Comparison of ENCODE assay signal across 30 cellular contexts in the genomic region with DNA sequence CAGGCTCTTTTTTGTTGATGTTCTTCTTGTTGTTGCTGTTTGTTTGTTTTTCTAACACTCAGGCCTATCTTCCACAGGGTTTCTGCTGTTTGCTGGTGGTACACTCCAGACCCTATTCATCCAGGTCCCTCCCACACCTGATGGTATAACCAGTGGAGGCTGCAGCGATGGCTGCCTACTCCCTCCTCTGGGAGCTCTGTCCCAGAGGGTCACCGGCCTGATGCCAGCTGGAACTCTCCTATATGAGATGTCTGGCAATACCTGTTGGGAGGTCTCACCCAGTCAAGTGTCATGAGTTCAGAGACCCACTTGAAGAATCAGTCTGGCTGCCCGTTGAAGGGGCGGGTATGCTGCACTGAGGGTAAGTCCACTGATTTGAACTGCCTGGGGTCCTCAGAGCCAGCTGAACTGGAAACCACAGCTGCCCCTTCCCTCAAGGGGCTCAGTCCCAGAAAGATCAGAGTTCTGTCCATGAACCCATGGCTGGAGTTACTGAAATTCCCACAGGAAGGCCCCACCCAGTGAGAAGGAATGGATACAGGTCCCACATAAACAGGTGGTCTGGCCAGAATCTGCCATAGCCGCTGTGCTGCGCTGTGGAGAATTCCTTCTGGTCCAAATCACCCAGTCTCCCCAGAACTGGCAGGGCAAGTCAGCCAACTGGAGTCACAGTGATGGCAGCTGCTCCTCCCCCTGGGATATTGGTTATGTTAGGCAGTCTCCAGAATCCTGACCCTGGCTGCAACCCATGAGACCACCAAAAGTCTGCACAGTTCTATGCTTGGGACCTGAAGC.
"Had no signal": no experiment of that assay in that cellular context is flagged by ENCODE, and none has a peak within 500 bp of the region (broad histone marks: within the 10 kb centered on the region; RNA-seq: fewer than 3 reads in every experiment).

No MANE protein-coding gene starts in this region.

- FAIRE-seq: bronchial epithelial cell had no signal

- H3K27ac Mint-ChIP-seq: activated CD4-positive, alpha-beta T cell treated with anti-CD3 and anti-CD28 coated beads, Interleukin-2, amount 10 ng/mL, durations not matched to agents 24 days and 14 days; activated CD8-positive, alpha-beta T cell treated with anti-CD3 and anti-CD28 coated beads for 36 hours; activated naive CD8-positive, alpha-beta T cell treated with anti-CD3 and anti-CD28 coated beads, Interleukin-2, amount 10 ng/mL, durations not matched to agents 7 days and 5 days; activated T-cell treated with anti-CD3 and anti-CD28 coated beads, Interleukin-2, amount 50 U/mL, for 72 hours; activated T-helper 17 cell treated with anti-CD3 and anti-CD28 coated beads, Interleukin-2, amount 50 U/mL, for 72 hours; brain; IgD-negative memory B cell had no signal

- ATAC-seq: activated CD8-positive, alpha-beta T cell treated with anti-CD3 and anti-CD28 coated beads for 36 hours; activated T-cell treated with anti-CD3 and anti-CD28 coated beads, Interleukin-2, amount 50 U/mL, for 72 hours; activated T-helper 17 cell treated with anti-CD3 and anti-CD28 coated beads, Interleukin-2, amount 50 U/mL, for 72 hours; Panc1 had no signal

- H3K4me3 ChIP-seq: adrenal gland, MG63 had no signal

- H3K4me1 ChIP-seq: adrenal gland had no signal

- H3K36me3 Mint-ChIP-seq: activated naive CD8-positive, alpha-beta T cell treated with anti-CD3 and anti-CD28 coated beads, Interleukin-2, amount 10 ng/mL, durations not matched to agents 7 days and 5 days; brain had no signal

- DNase-seq: activated CD4-positive, alpha-beta T cell treated with anti-CD3 and anti-CD28 coated beads for 1 hour; activated CD4-positive, alpha-beta T cell treated with anti-CD3 and anti-CD28 coated beads, Interleukin-2, amount 10 ng/mL, durations not matched to agents 24 days and 14 days; activated CD4-positive, alpha-beta T cell treated with anti-CD3 and anti-CD28 coated beads, Interleukin-2, amount 50 U/mL, for 4 hours; activated CD4-positive, CD25-positive, alpha-beta regulatory T cell; activated CD8-positive, alpha-beta T cell treated with anti-CD3 and anti-CD28 coated beads for 36 hours; activated effector memory CD4-positive, alpha-beta T cell treated with anti-CD3 and anti-CD28 coated beads, Interleukin-2, amount 50 U/mL, for 16 hours; activated naive CD4-positive, alpha-beta T cell; activated naive CD4-positive, alpha-beta T cell treated with anti-CD3 and anti-CD28 coated beads, Interleukin-2, amount 50 U/mL, for 16 hours; activated naive CD8-positive, alpha-beta T cell treated with anti-CD3 and anti-CD28 coated beads, Interleukin-2, amount 10 ng/mL, durations not matched to agents 7 days and 5 days; activated T-cell treated with anti-CD3 and anti-CD28 coated beads, Interleukin-2, amount 50 U/mL, for 1 hour; activated T-cell treated with anti-CD3 and anti-CD28 coated beads, Interleukin-2, amount 50 U/mL, for 72 hours; adrenal gland; anterior cingulate cortex; Karpas-422; KBM-7; MG63; NCI-H1048; NCI-H1436 treated with DMSO at 0.1 percent for 48 hours; NCI-H1694 treated with DMSO at 0.1 percent for 48 hours; NCI-H2029; NCI-H345; NCI-H524 treated with DMSO at 0.1 percent for 48 hours; SIG-M5; T1000; WERI-Rb-1 had no signal

- H3K4me3 Mint-ChIP-seq: activated CD4-positive, alpha-beta T cell treated with anti-CD3 and anti-CD28 coated beads, Interleukin-2, amount 10 ng/mL, durations not matched to agents 24 days and 14 days; activated CD8-positive, alpha-beta T cell treated with anti-CD3 and anti-CD28 coated beads for 36 hours; activated naive CD8-positive, alpha-beta T cell treated with anti-CD3 and anti-CD28 coated beads, Interleukin-2, amount 10 ng/mL, durations not matched to agents 7 days and 5 days; activated T-cell treated with anti-CD3 and anti-CD28 coated beads, Interleukin-2, amount 50 U/mL, for 72 hours; activated T-helper 17 cell treated with anti-CD3 and anti-CD28 coated beads, Interleukin-2, amount 50 U/mL, for 72 hours; brain; IgD-negative memory B cell had no signal

- H3K27me3 ChIP-seq: adrenal gland, MG63 had no signal

- H3K9me3 ChIP-seq: adrenal gland, MG63 had no signal

- H3K4me1 Mint-ChIP-seq: activated CD4-positive, alpha-beta T cell treated with anti-CD3 and anti-CD28 coated beads, Interleukin-2, amount 10 ng/mL, durations not matched to agents 24 days and 14 days; activated naive CD8-positive, alpha-beta T cell treated with anti-CD3 and anti-CD28 coated beads, Interleukin-2, amount 10 ng/mL, durations not matched to agents 7 days and 5 days; activated T-helper 17 cell treated with anti-CD3 and anti-CD28 coated beads, Interleukin-2, amount 50 U/mL, for 72 hours; brain; IgD-negative memory B cell had no signal

- H3K36me3 ChIP-seq: adrenal gland, MG63, WERI-Rb-1 had no signal

- H3K27ac ChIP-seq: adrenal gland, WERI-Rb-1 had no signal

- H3K9me3 Mint-ChIP-seq: activated CD4-positive, alpha-beta T cell treated with anti-CD3 and anti-CD28 coated beads, Interleukin-2, amount 10 ng/mL, durations not matched to agents 24 days and 14 days had no signal

- H3K27me3 Mint-ChIP-seq: activated CD4-positive, alpha-beta T cell treated with anti-CD3 and anti-CD28 coated beads, Interleukin-2, amount 10 ng/mL, durations not matched to agents 24 days and 14 days; activated CD8-positive, alpha-beta T cell treated with anti-CD3 and anti-CD28 coated beads for 36 hours; activated naive CD8-positive, alpha-beta T cell treated with anti-CD3 and anti-CD28 coated beads, Interleukin-2, amount 10 ng/mL, durations not matched to agents 7 days and 5 days; activated T-helper 17 cell treated with anti-CD3 and anti-CD28 coated beads, Interleukin-2, amount 50 U/mL, for 72 hours; IgD-negative memory B cell had no signal
